17 cellular contexts compared by ENCODE assay signal in genomic region chr1:3776231-3777030, GRCh38. TPM values are rescaled to one million over a fixed set of nuclear protein-coding genes. Genes with fewer than 3 reads are reported as not detected.
A peak's percentile ranks its signal among the peaks of the same experiment; 100 is the strongest.
DNase-seq lines count a peak whose midpoint lies in the region; ATAC-seq, FAIRE-seq and TF ChIP-seq lines count a peak whose summit lies in the region.
"Had no signal": no experiment of that assay in that cellular context is flagged by ENCODE, and none has a peak within 500 bp of the region (broad histone marks: within the 10 kb centered on the region; RNA-seq: fewer than 3 reads in every experiment).

No MANE protein-coding gene starts in this region.

- H3K79me2 ChIP-seq in osteoblast (ENCODE audit: insufficient read depth, low read length), result no peaks in the 10 kb centered on the region

- CTCF ChIA-PET in WTC11 (lab: Charles Lee) (interaction anchor here (0.6 to 2.2 kb wide), 25 partner anchors 9 to 162 kb away, joined by 3 to 59 read pairs (median 5); partner anchors contain the start of genes C1orf174, CEP104, DFFB and LRRC47), MCF 10A (lab: Yijun Ruan, JAX) (interaction anchor here (0.6 to 1.8 kb wide), 5 partner anchors 10 to 180 kb away, joined by 3 to 8 read pairs (median 3); partner anchors contain the start of gene LRRC47)

- ATAC-seq in WTC11, result no peak
- no peak for ATAC-seq in psoas muscle

- peaks cover 15% of the 10 kb centered on the region for H3K4me1 ChIP-seq in osteoblast (ENCODE audit: insufficient read depth, low read length)
- peaks cover 22% of the 10 kb centered on the region for H3K4me1 ChIP-seq in psoas muscle

- H3K36me3 Mint-ChIP-seq in WTC11, result peaks cover 24% of the 10 kb centered on the region
- peaks cover 26% of the 10 kb centered on the region for H3K36me3 Mint-ChIP-seq in MCF 10A (ENCODE audit: insufficient read depth, unreplicated experiment)

- peaks cover 26% of the 10 kb centered on the region for H3K36me3 ChIP-seq in osteoblast (ENCODE audit: insufficient read depth, low read length)
- peaks cover 0 to 29% of the 10 kb centered on the region in 2 donors for H3K36me3 ChIP-seq in psoas muscle (ENCODE audit: insufficient read depth in 1 of 2, low read depth in 1 of 2)

- no peak overlapping the region for H3K4me3 ChIP-seq in osteoblast (ENCODE audit: insufficient read depth, low read length)
- no peak overlapping the region for H3K4me3 ChIP-seq in psoas muscle
- H3K4me3 ChIP-seq: SK-N-MC had no signal

- H4K20me1 ChIP-seq in osteoblast (ENCODE audit: insufficient read depth, low read length), result peaks cover 3% of the 10 kb centered on the region

- no TSS peak for BruUV-seq in MCF 10A (replicated peaks; lab: Mats Ljungman, UMichigan)

- FAIRE-seq in D721Med (lab: Jason Lieb, UNC), result no peak
- FAIRE-seq: colon had no signal

- H3K27ac ChIP-seq in osteoblast (ENCODE audit: low read depth, low read length) (no peak overlapping the region), psoas muscle (no peak overlapping the region)
- H3K27ac ChIP-seq: SK-N-MC had no signal

- intact Hi-C loops in psoas muscle (cut with DNase I) (no loop called here), MCF 10A (cut with micrococcal nuclease) (no loop called here)

- no peak overlapping the region for H3K4me3 Mint-ChIP-seq in WTC11
- H3K4me3 Mint-ChIP-seq in MCF 10A (ENCODE audit: unreplicated experiment), result no peak overlapping the region
- H3K4me3 Mint-ChIP-seq: activated CD4-positive, alpha-beta memory T cell treated with anti-CD3 and anti-CD28 coated beads for 36 hours; activated T-helper 1 cell treated with anti-CD3 and anti-CD28 coated beads, Interleukin-12 subunit alpha, Interleukin-12 subunit beta, Interleukin-2, Interleukin-4 antibody, amounts not matched to agents 30 ng/mL and 10 ng/mL and 1 ng/mL, durations not matched to agents 14 hours and 24 hours and 36 hours had no signal

- TF ChIP-seq CTCF in WTC11 (IDR thresholded peaks at IDR 0.05) (no peak), osteoblast (IDR thresholded peaks at IDR 0.05; ENCODE audit: extremely low read depth, low read depth, low read length) (no peak), psoas muscle (IDR thresholded peaks at IDR 0.05) (no peak), D721Med (IDR thresholded peaks at IDR 0.05; ENCODE audit: insufficient read depth, missing control alignments) (no peak), MCF 10A (IDR thresholded peaks at IDR 0.05; ENCODE audit: unreplicated experiment) (no peak)

- H2AFZ ChIP-seq in osteoblast (ENCODE audit: low read length), result no peak overlapping the region

- POLR2A ChIA-PET in WTC11 (lab: Charles Lee), result interaction anchor here (0.8 to 1.7 kb wide), 3 partner anchors 17 to 123 kb away, joined by 3 to 10 read pairs (median 5); partner anchors contain the start of genes C1orf174 and LRRC47
- POLR2A ChIA-PET in MCF 10A (lab: Yijun Ruan, JAX), result interaction anchor here (1.2 to 1.9 kb wide), 2 partner anchors 17 to 20 kb away, joined by 6 to 7 read pairs; partner anchors contain the start of gene LRRC47

- H3K27ac Mint-ChIP-seq in WTC11, result no peak overlapping the region
- H3K27ac Mint-ChIP-seq in MCF 10A (ENCODE audit: low read depth, unreplicated experiment), result no peak overlapping the region
- H3K27ac Mint-ChIP-seq: activated CD4-positive, alpha-beta memory T cell treated with anti-CD3 and anti-CD28 coated beads for 36 hours; activated T-helper 1 cell treated with anti-CD3 and anti-CD28 coated beads, Interleukin-12 subunit alpha, Interleukin-12 subunit beta, Interleukin-2, Interleukin-4 antibody, amounts not matched to agents 30 ng/mL and 10 ng/mL and 1 ng/mL, durations not matched to agents 14 hours and 24 hours and 36 hours; H9 had no signal

- H3K9me3 ChIP-seq in osteoblast (ENCODE audit: low read depth, low read length), result no peaks in the 10 kb centered on the region
- no peaks in the 10 kb centered on the region for H3K9me3 ChIP-seq in psoas muscle

- H3K27me3 ChIP-seq in osteoblast (ENCODE audit: insufficient read depth, low read length) (peaks cover 5% of the 10 kb centered on the region), psoas muscle (ENCODE audit: insufficient read depth in 3 of 3, low read length in 2 of 3) (no peaks in the 10 kb centered on the region)

- peak; percentile 91 for DNase-seq in DMS79 (lab: John Stamatoyannopoulos, UW)
- DNase-seq in NCI-H128 (lab: John Stamatoyannopoulos, UW; ENCODE audit: unreplicated experiment), result peak; percentile 6
- DNase-seq in WTC11 (ENCODE audit: low spot score), result no peak
- peak; percentile 53 for DNase-seq in osteoblast (ENCODE audit: insufficient read length, low spot score, missing footprints)
- no peak for DNase-seq in psoas muscle
- no peak for DNase-seq in D721Med (ENCODE audit: insufficient read length, low spot score)
- no peak for DNase-seq in DMS114 treated with DMSO at 0.1 percent for 48 hours (lab: John Stamatoyannopoulos, UW; ENCODE audit: unreplicated experiment)
- DNase-seq in MCF 10A (ENCODE audit: unreplicated experiment), result no peak
- DNase-seq: aorta, NCI-H2107, trophoblast cell had no signal

- H3K27me3 Mint-ChIP-seq in WTC11 (ENCODE audit: low read depth) (no peaks in the 10 kb centered on the region; the same call in 1 of the 2 replicates), MCF 10A (ENCODE audit: insufficient read depth, unreplicated experiment) (no peaks in the 10 kb centered on the region)
- H3K27me3 Mint-ChIP-seq: activated CD4-positive, alpha-beta memory T cell treated with anti-CD3 and anti-CD28 coated beads for 36 hours had no signal

- 61 to 68% (median 62%) methylated on average over 19 to 21 of the region's 21 CpGs for WGBS in psoas muscle, 3 donors

- no peak overlapping the region for H3K4me2 ChIP-seq in osteoblast (ENCODE audit: insufficient read depth, low read length)

- H3K9me3 Mint-ChIP-seq in WTC11, result no peaks in the 10 kb centered on the region
- no peaks in the 10 kb centered on the region for H3K9me3 Mint-ChIP-seq in MCF 10A (ENCODE audit: unreplicated experiment)
- H3K9me3 Mint-ChIP-seq: activated CD4-positive, alpha-beta memory T cell treated with anti-CD3 and anti-CD28 coated beads for 36 hours; activated T-helper 1 cell treated with anti-CD3 and anti-CD28 coated beads, Interleukin-12 subunit alpha, Interleukin-12 subunit beta, Interleukin-2, Interleukin-4 antibody, amounts not matched to agents 30 ng/mL and 10 ng/mL and 1 ng/mL, durations not matched to agents 14 hours and 24 hours and 36 hours; H9 had no signal

- H3K4me1 Mint-ChIP-seq in WTC11, result peaks cover 19% of the 10 kb centered on the region
- no peaks in the 10 kb centered on the region for H3K4me1 Mint-ChIP-seq in MCF 10A (ENCODE audit: insufficient read depth, unreplicated experiment)

TF ChIP-seq in WTC11, 78 proteins besides CTCF, POLR2A, EP300 and RAD21:
- 0 out of 2 replicates have a peak, but pooled peaks have one; percentile 26 for TF ChIP-seq ZNF232 (CRISPR knock-in tag; IDR thresholded peaks at IDR 0.05)
- TF ChIP-seq GRHL2 (CRISPR knock-in tag; IDR thresholded peaks at IDR 0.05; ENCODE audit: insufficient replicate concordance, severe bottlenecking), result no peak
- no peak for TF ChIP-seq ERG (CRISPR knock-in tag; IDR thresholded peaks at IDR 0.05)

RNA-seq across cellular contexts. Expression of gene SMIM1, which starts 3.9 kb away (rescaled TPM):
- total RNA-seq in WTC11 (2021) (10.2 to 11.1 TPM (median 10.3 TPM) in 3 replicates), osteoblast (not detected in 2 replicates), psoas muscle (1 to 10 TPM; 1.1 to 2.1 (median 1.5) TPM), MCF 10A (2022) (1.2 TPM in 1 of 2 replicates, not detected in the other)
- 1 to 10 TPM in 1 of 3 donors, under 1 TPM in 2; 0.57 to 1.4 (median 0.60) TPM for polyA plus RNA-seq in psoas muscle

RNA-seq across cellular contexts. Expression of gene LRRC47, which starts 19.9 kb away (rescaled TPM):
- total RNA-seq in WTC11 (2021) (70.6 to 92.4 TPM (median 71.0 TPM) in 3 replicates), osteoblast (24.5 and 30.0 TPM in 2 replicates), psoas muscle (100 to 1,000 TPM in 1 of 4 donors, 10 to 100 TPM in 3; 93.9 to 126 (median 97.3) TPM), MCF 10A (2022) (46.1 and 53.0 TPM in 2 replicates)
- 10 to 100 TPM; 44.3 to 92.5 (median 57.6) TPM for polyA plus RNA-seq in psoas muscle

RNA-seq across cellular contexts. Expression of gene CCDC27, which starts 24.2 kb away (rescaled TPM):
- total RNA-seq in WTC11 (2021) (0.13 to 0.25 TPM (median 0.23 TPM) in 3 replicates), osteoblast (not detected in 2 replicates), psoas muscle (under 1 TPM in 2 of 4 donors, not detected in 2; 0.16 to 0.17 TPM), MCF 10A (2022) (not detected in 2 replicates)
- under 1 TPM in 2 of 3 donors, not detected in 1; 0.03 to 0.04 TPM for polyA plus RNA-seq in psoas muscle
- total RNA-seq: activated CD4-positive, alpha-beta memory T cell treated with anti-CD3 and anti-CD28 coated beads for 36 hours; activated T-helper 1 cell treated with anti-CD3 and anti-CD28 coated beads, Interleukin-12 subunit alpha, Interleukin-12 subunit beta, Interleukin-2, Interleukin-4 antibody, amounts not matched to agents 30 ng/mL and 10 ng/mL and 1 ng/mL, durations not matched to agents 14 hours and 24 hours and 36 hours; aorta; H9 had no signal
- polyA plus RNA-seq: aorta, CD14-positive monocyte had no signal

Comparison
In these comparisons a context has a peak if more than half of its experiments do, and no peak if none do; other contexts are left out.
1. DNase-seq: peak in DMS79 (single experiment), NCI-H128 (single experiment) and osteoblast (single experiment); none in WTC11 (single experiment), psoas muscle (0 of 2), D721Med (single experiment), DMS114 treated with DMSO at 0.1 percent for 48 hours (single experiment) and MCF 10A (single experiment).